2 cellular contexts compared by ENCODE assay signal in the genomic region with DNA sequence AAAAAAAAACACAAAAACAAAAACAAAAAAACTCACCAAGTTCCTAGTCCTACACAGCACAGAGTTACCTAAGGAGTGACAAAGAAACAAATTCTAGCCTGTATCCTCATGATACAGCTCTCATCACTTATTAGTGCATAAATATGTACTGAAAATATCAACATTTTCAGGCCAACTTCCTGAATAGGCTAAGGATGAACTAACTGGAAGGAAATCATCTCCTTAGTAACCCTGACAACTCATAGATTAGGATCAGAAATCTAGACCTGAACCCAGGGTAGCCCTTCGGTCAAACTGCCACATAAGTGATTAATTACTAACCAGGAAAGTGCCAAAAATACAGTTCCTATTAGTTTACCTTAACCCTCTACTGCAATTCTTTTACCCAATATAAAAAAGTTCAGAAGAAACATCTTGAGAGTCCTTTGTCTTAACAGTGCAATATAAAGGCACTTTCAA.
TF ChIP-seq lines count a peak whose summit lies in the region.

No MANE protein-coding gene starts in this region.

TF ChIP-seq in GM12878, 131 proteins besides CTCF, POLR2A, EP300 and RAD21:
- TF ChIP-seq HDGF (IDR thresholded peaks at IDR 0.05) (0 out of 2 replicates have a peak, but pooled peaks have one; percentile 33), HDAC6 (IDR thresholded peaks at IDR 0.05; ENCODE audit: unreplicated experiment) (no peak), MEF2A (IDR thresholded peaks at IDR 0.05; ENCODE audit: insufficient read depth, low read depth, low read length) (0 out of 2 replicates have a peak, but pooled peaks have one; percentile 8), ZNF622 (IDR thresholded peaks at IDR 0.05) (no peak), RCOR1 (conservative IDR thresholded peaks at IDR 0.05; ENCODE audit: low read depth, low read length) (no peak), IKZF1 (conservative IDR thresholded peaks at IDR 0.05) (peak; percentile 8; the same call in 1 of the 2 replicates), NFIC (IDR thresholded peaks at IDR 0.05; ENCODE audit: low read depth, low read length) (0 out of 2 replicates have a peak, but pooled peaks have one; percentile 22)
- TF ChIP-seq, protein P1, sequence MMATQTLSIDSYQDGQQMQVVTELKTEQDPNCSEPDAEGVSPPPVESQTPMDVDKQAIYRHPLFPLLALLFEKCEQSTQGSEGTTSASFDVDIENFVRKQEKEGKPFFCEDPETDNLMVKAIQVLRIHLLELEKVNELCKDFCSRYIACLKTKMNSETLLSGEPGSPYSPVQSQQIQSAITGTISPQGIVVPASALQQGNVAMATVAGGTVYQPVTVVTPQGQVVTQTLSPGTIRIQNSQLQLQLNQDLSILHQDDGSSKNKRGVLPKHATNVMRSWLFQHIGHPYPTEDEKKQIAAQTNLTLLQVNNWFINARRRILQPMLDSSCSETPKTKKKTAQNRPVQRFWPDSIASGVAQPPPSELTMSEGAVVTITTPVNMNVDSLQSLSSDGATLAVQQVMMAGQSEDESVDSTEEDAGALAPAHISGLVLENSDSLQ (IDR thresholded peaks at IDR 0.05) = peak; percentile 72; the same call in 1 of the 2 replicates
- TF ChIP-seq, protein P2, sequence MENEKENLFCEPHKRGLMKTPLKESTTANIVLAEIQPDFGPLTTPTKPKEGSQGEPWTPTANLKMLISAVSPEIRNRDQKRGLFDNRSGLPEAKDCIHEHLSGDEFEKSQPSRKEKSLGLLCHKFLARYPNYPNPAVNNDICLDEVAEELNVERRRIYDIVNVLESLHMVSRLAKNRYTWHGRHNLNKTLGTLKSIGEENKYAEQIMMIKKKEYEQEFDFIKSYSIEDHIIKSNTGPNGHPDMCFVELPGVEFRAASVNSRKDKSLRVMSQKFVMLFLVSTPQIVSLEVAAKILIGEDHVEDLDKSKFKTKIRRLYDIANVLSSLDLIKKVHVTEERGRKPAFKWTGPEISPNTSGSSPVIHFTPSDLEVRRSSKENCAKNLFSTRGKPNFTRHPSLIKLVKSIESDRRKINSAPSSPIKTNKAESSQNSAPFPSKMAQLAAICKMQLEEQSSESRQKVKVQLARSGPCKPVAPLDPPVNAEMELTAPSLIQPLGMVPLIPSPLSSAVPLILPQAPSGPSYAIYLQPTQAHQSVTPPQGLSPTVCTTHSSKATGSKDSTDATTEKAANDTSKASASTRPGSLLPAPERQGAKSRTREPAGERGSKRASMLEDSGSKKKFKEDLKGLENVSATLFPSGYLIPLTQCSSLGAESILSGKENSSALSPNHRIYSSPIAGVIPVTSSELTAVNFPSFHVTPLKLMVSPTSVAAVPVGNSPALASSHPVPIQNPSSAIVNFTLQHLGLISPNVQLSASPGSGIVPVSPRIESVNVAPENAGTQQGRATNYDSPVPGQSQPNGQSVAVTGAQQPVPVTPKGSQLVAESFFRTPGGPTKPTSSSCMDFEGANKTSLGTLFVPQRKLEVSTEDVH (IDR thresholded peaks at IDR 0.05; ENCODE audit: low read depth, partially characterized antibody) = no peak
- TF ChIP-seq, protein P3, sequence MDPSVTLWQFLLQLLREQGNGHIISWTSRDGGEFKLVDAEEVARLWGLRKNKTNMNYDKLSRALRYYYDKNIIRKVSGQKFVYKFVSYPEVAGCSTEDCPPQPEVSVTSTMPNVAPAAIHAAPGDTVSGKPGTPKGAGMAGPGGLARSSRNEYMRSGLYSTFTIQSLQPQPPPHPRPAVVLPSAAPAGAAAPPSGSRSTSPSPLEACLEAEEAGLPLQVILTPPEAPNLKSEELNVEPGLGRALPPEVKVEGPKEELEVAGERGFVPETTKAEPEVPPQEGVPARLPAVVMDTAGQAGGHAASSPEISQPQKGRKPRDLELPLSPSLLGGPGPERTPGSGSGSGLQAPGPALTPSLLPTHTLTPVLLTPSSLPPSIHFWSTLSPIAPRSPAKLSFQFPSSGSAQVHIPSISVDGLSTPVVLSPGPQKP (IDR thresholded peaks at IDR 0.05; ENCODE audit: low read depth, low read length) = no peak
- TF ChIP-seq, protein P4, sequence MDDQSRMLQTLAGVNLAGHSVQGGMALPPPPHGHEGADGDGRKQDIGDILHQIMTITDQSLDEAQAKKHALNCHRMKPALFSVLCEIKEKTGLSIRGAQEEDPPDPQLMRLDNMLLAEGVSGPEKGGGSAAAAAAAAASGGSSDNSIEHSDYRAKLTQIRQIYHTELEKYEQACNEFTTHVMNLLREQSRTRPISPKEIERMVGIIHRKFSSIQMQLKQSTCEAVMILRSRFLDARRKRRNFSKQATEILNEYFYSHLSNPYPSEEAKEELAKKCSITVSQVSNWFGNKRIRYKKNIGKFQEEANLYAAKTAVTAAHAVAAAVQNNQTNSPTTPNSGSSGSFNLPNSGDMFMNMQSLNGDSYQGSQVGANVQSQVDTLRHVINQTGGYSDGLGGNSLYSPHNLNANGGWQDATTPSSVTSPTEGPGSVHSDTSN (IDR thresholded peaks at IDR 0.05; ENCODE audit: insufficient replicate concordance, low read depth, low read length) = peak; percentile 15

TF ChIP-seq in HepG2, 621 proteins besides CTCF, POLR2A, EP300 and RAD21 (continues in another document):
- no peak for TF ChIP-seq ZNF616 (CRISPR knock-in tag; IDR thresholded peaks at IDR 0.05; ENCODE audit: low read depth)
- TF ChIP-seq, protein P5, sequence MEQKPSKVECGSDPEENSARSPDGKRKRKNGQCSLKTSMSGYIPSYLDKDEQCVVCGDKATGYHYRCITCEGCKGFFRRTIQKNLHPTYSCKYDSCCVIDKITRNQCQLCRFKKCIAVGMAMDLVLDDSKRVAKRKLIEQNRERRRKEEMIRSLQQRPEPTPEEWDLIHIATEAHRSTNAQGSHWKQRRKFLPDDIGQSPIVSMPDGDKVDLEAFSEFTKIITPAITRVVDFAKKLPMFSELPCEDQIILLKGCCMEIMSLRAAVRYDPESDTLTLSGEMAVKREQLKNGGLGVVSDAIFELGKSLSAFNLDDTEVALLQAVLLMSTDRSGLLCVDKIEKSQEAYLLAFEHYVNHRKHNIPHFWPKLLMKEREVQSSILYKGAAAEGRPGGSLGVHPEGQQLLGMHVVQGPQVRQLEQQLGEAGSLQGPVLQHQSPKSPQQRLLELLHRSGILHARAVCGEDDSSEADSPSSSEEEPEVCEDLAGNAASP (CRISPR knock-in tag; IDR thresholded peaks at IDR 0.05; ENCODE audit: borderline replicate concordance) = 0 out of 2 replicates have a peak, but pooled peaks have one; percentile 6
- TF ChIP-seq ZSCAN29 (CRISPR knock-in tag; conservative IDR thresholded peaks at IDR 0.05) = no peak
- TF ChIP-seq ZFP36 (IDR thresholded peaks at IDR 0.05; ENCODE audit: borderline replicate concordance, low read depth, low read length, partially characterized antibody) = no peak
- peak; percentile 48 for TF ChIP-seq ELF4 (CRISPR knock-in tag; IDR thresholded peaks at IDR 0.05; ENCODE audit: borderline replicate concordance)
- TF ChIP-seq NFYC (CRISPR knock-in tag; IDR thresholded peaks at IDR 0.05) = 0 out of 2 replicates have a peak, but pooled peaks have one; percentile 5
- no peak for TF ChIP-seq ZNF816 (CRISPR knock-in tag; IDR thresholded peaks at IDR 0.05; ENCODE audit: borderline replicate concordance)
- TF ChIP-seq SRSF4 (IDR thresholded peaks at IDR 0.05; ENCODE audit: low read depth, low read length, poor library complexity, severe bottlenecking) = no peak
- peak; percentile 38; the same call in 1 of the 2 replicates for TF ChIP-seq ZSCAN22 (CRISPR knock-in tag; IDR thresholded peaks at IDR 0.05)
- TF ChIP-seq SKI (IDR thresholded peaks at IDR 0.05; ENCODE audit: partially characterized antibody) = no peak
- TF ChIP-seq, protein P6, sequence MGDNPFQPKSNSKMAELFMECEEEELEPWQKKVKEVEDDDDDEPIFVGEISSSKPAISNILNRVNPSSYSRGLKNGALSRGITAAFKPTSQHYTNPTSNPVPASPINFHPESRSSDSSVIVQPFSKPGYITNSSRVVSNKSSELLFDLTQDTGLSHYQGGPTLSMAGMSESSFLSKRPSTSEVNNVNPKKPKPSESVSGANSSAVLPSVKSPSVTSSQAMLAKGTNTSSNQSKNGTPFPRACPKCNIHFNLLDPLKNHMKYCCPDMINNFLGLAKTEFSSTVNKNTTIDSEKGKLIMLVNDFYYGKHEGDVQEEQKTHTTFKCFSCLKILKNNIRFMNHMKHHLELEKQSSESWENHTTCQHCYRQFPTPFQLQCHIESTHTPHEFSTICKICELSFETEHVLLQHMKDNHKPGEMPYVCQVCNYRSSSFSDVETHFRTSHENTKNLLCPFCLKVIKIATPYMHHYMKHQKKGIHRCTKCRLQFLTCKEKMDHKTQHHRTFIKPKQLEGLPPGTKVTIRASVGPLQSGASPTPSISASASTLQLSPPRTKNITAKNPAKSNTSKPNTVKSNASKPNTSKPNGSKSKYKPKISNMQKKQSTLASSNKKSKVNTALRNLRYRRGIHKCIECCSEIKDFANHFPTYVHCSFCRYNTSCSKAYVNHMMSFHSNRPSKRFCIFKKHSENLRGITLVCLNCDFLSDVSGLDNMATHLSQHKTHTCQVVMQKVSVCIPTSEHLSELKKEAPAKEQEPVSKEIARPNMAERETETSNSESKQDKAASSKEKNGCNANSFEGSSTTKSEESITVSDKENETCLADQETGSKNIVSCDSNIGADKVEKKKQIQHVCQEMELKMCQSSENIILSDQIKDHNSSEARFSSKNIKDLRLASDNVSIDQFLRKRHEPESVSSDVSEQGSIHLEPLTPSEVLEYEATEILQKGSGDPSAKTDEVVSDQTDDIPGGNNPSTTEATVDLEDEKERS (CRISPR knock-in tag; IDR thresholded peaks at IDR 0.05) = no peak
- no peak for TF ChIP-seq HDAC2 (CRISPR knock-in tag; IDR thresholded peaks at IDR 0.05)
- no peak for TF ChIP-seq ZNF674 (CRISPR knock-in tag; IDR thresholded peaks at IDR 0.05; ENCODE audit: low read depth)
- TF ChIP-seq ZNF777 (CRISPR knock-in tag; IDR thresholded peaks at IDR 0.05) = no peak
- TF ChIP-seq, protein P7, sequence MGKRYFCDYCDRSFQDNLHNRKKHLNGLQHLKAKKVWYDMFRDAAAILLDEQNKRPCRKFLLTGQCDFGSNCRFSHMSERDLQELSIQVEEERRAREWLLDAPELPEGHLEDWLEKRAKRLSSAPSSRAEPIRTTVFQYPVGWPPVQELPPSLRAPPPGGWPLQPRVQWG (CRISPR knock-in tag; IDR thresholded peaks at IDR 0.05; ENCODE audit: borderline replicate concordance, low read depth) = no peak
- no peak for TF ChIP-seq SALL2 (CRISPR knock-in tag; IDR thresholded peaks at IDR 0.05)
- peak; percentile 59; the same call in 1 of the 2 replicates for TF ChIP-seq CHD4 (IDR thresholded peaks at IDR 0.05; ENCODE audit: borderline replicate concordance, low read length)
- TF ChIP-seq ZNF556 (CRISPR knock-in tag; IDR thresholded peaks at IDR 0.05; ENCODE audit: borderline replicate concordance) = no peak
- TF ChIP-seq, protein P8, sequence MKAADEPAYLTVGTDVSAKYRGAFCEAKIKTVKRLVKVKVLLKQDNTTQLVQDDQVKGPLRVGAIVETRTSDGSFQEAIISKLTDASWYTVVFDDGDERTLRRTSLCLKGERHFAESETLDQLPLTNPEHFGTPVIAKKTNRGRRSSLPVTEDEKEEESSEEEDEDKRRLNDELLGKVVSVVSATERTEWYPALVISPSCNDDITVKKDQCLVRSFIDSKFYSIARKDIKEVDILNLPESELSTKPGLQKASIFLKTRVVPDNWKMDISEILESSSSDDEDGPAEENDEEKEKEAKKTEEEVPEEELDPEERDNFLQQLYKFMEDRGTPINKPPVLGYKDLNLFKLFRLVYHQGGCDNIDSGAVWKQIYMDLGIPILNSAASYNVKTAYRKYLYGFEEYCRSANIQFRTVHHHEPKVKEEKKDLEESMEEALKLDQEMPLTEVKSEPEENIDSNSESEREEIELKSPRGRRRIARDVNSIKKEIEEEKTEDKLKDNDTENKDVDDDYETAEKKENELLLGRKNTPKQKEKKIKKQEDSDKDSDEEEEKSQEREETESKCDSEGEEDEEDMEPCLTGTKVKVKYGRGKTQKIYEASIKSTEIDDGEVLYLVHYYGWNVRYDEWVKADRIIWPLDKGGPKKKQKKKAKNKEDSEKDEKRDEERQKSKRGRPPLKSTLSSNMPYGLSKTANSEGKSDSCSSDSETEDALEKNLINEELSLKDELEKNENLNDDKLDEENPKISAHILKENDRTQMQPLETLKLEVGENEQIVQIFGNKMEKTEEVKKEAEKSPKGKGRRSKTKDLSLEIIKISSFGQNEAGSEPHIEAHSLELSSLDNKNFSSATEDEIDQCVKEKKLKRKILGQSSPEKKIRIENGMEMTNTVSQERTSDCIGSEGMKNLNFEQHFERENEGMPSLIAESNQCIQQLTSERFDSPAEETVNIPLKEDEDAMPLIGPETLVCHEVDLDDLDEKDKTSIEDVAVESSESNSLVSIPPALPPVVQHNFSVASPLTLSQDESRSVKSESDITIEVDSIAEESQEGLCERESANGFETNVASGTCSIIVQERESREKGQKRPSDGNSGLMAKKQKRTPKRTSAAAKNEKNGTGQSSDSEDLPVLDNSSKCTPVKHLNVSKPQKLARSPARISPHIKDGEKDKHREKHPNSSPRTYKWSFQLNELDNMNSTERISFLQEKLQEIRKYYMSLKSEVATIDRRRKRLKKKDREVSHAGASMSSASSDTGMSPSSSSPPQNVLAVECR (CRISPR knock-in tag; IDR thresholded peaks at IDR 0.05; ENCODE audit: borderline replicate concordance) = 0 out of 2 replicates have a peak, but pooled peaks have one; percentile 11
- no peak for TF ChIP-seq ZNF652 (CRISPR knock-in tag; IDR thresholded peaks at IDR 0.05; ENCODE audit: borderline replicate concordance, low read depth)
- no peak for TF ChIP-seq ZNF572 (CRISPR knock-in tag; IDR thresholded peaks at IDR 0.05)
- TF ChIP-seq ZBTB7B (CRISPR knock-in tag; IDR thresholded peaks at IDR 0.05) = no peak
- no peak for TF ChIP-seq TOPORS (CRISPR knock-in tag; IDR thresholded peaks at IDR 0.05)
- no peak for TF ChIP-seq SNAPC2 (CRISPR knock-in tag; IDR thresholded peaks at IDR 0.05)
- TF ChIP-seq, protein P9, sequence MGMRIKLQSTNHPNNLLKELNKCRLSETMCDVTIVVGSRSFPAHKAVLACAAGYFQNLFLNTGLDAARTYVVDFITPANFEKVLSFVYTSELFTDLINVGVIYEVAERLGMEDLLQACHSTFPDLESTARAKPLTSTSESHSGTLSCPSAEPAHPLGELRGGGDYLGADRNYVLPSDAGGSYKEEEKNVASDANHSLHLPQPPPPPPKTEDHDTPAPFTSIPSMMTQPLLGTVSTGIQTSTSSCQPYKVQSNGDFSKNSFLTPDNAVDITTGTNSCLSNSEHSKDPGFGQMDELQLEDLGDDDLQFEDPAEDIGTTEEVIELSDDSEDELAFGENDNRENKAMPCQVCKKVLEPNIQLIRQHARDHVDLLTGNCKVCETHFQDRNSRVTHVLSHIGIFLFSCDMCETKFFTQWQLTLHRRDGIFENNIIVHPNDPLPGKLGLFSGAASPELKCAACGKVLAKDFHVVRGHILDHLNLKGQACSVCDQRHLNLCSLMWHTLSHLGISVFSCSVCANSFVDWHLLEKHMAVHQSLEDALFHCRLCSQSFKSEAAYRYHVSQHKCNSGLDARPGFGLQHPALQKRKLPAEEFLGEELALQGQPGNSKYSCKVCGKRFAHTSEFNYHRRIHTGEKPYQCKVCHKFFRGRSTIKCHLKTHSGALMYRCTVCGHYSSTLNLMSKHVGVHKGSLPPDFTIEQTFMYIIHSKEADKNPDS (CRISPR knock-in tag; IDR thresholded peaks at IDR 0.05) = no peak
- TF ChIP-seq ZNF180 (CRISPR knock-in tag; IDR thresholded peaks at IDR 0.05; ENCODE audit: borderline replicate concordance, low read depth) = no peak
- no peak for TF ChIP-seq TARDBP (CRISPR knock-in tag; IDR thresholded peaks at IDR 0.05)
- TF ChIP-seq HOXA5 (CRISPR knock-in tag; IDR thresholded peaks at IDR 0.05) = 0 out of 2 replicates have a peak, but pooled peaks have one; percentile 70
